In genomic region chr4:40283968-40284367, GRCh38 we compare ENCODE assay signal across 9 cellular contexts. TPM values are rescaled to one million over a fixed set of nuclear protein-coding genes. Genes with fewer than 3 reads are reported as not detected.
A peak's percentile ranks its signal among the peaks of the same experiment; 100 is the strongest.
DNase-seq lines count a peak whose midpoint lies in the region; ATAC-seq and TF ChIP-seq lines count a peak whose summit lies in the region.
"Had no signal": no experiment of that assay in that cellular context is flagged by ENCODE, and none has a peak within 500 bp of the region (broad histone marks: within the 10 kb centered on the region; RNA-seq: fewer than 3 reads in every experiment).

No MANE protein-coding gene starts in this region.

- peaks cover 51% of the 10 kb centered on the region for H3K4me1 ChIP-seq in CD8-positive, alpha-beta T cell (ENCODE audit: insufficient read depth, low read length)
- H3K4me1 ChIP-seq in SK-N-SH (ENCODE audit: control insufficient read depth in 1 of 2, insufficient read depth in 2 of 2, low read depth in 1 of 2, low read length in 1 of 2): no peaks in the 10 kb centered on the region

- peaks cover 70% of the 10 kb centered on the region for H3K4me1 Mint-ChIP-seq in CD8-positive, alpha-beta T cell (ENCODE audit: low read depth)

- TF ChIP-seq RAD21 in SK-N-SH (IDR thresholded peaks at IDR 0.05; ENCODE audit: low read length): no peak

- no peaks in the 10 kb centered on the region for H3K27me3 ChIP-seq in CD8-positive, alpha-beta T cell (ENCODE audit: insufficient read depth, low read length)
- no peaks in the 10 kb centered on the region for H3K27me3 ChIP-seq in SK-N-SH (ENCODE audit: insufficient read depth)

- peak; percentile 53 to 94 (median 75) for DNase-seq in CD8-positive, alpha-beta T cell
- DNase-seq in RPMI7951 (ENCODE audit: low read depth) (peak; percentile 94), SKM-1 (lab: John Stamatoyannopoulos, UW; ENCODE audit: unreplicated experiment) (no peak), SK-N-SH (no peak)
- peak; percentile 51 for DNase-seq in activated gamma-delta T cell treated with anti-CD3 and anti-CD28 coated beads, Interleukin-2, amount 50 U/mL, for 16 hours (ENCODE audit: low read depth)
- peak; percentile 58 to 75 for DNase-seq in stimulated activated CD4-positive, alpha-beta T cell treated with anti-CD3 and anti-CD28 coated beads, Interleukin-12 subunit alpha, Interleukin-12 subunit beta, amount 100 ng/mL, for 24 hours (ENCODE audit: low read depth in 2 of 2)

- H3K79me2 ChIP-seq in SK-N-SH (ENCODE audit: insufficient read depth): no peaks in the 10 kb centered on the region

- no peaks in the 10 kb centered on the region for H3K36me3 ChIP-seq in CD8-positive, alpha-beta T cell (ENCODE audit: insufficient read depth, low read length)
- H3K36me3 ChIP-seq in SK-N-SH (replicated peaks in 1 of 2; ENCODE audit: control insufficient read depth in 1 of 2, insufficient read depth in 2 of 2, low read length in 1 of 2): no peaks in the 10 kb centered on the region

- no peak overlapping the region for H2AFZ ChIP-seq in SK-N-SH (ENCODE audit: low read depth)
- H2AFZ ChIP-seq: PC-9 had no signal

- TF ChIP-seq EP300 in SK-N-SH (IDR thresholded peaks at IDR 0.05; ENCODE audit: borderline replicate concordance in 1 of 2, low read depth in 1 of 2, low read length in 1 of 2): no peak

- no peaks in the 10 kb centered on the region for H3K9me2 ChIP-seq in SK-N-SH

- 88% methylated on average over 10 of the region's 10 CpGs for WGBS in SK-N-SH (ENCODE audit: low lambda C conversion rate)

- H3F3A ChIP-seq in SK-N-SH (replicated peaks; ENCODE audit: insufficient read depth): no peaks in the 10 kb centered on the region

- peak overlapping the region; percentile 62 for H3K4me3 Mint-ChIP-seq in CD8-positive, alpha-beta T cell

- H3K27ac ChIP-seq in CD8-positive, alpha-beta T cell (ENCODE audit: low read depth, low read length): peak overlapping the region; percentile 27
- H3K27ac ChIP-seq in SK-N-SH (ENCODE audit: low read depth in 2 of 2, low read length in 1 of 2): no peak overlapping the region
- H3K27ac ChIP-seq: PC-9 had no signal

- no peaks in the 10 kb centered on the region for H3K9me3 ChIP-seq in CD8-positive, alpha-beta T cell (ENCODE audit: low read length)
- H3K9me3 ChIP-seq in SK-N-SH: no peaks in the 10 kb centered on the region

- POLR2A ChIA-PET in CD8-positive, alpha-beta T cell (lab: Charles Lee): interaction anchor here (0.6 to 2.8 kb wide), 16 partner anchors 9 to 89 kb away, joined by 3 to 15 read pairs (median 4); no protein-coding TSS in a partner anchor
- POLR2A ChIA-PET in SK-N-SH (lab: Yijun Ruan, JAX): no interaction called here

- peak overlapping the region; percentile 97 for H3K27ac Mint-ChIP-seq in CD8-positive, alpha-beta T cell

- no peaks in the 10 kb centered on the region for H3K27me3 Mint-ChIP-seq in CD8-positive, alpha-beta T cell (ENCODE audit: low read depth)

- peak; percentile 93 for ATAC-seq in CD8-positive, alpha-beta T cell
- no peak for ATAC-seq in GM19452 (IDR thresholded peaks at IDR 0.05; ENCODE audit: unreplicated experiment)
- no peak for ATAC-seq in GM21529 (IDR thresholded peaks at IDR 0.05; ENCODE audit: unreplicated experiment)

- H4K20me1 ChIP-seq in SK-N-SH (ENCODE audit: insufficient read depth): no peaks in the 10 kb centered on the region

- H3K36me3 Mint-ChIP-seq in CD8-positive, alpha-beta T cell: no peaks in the 10 kb centered on the region

- TF ChIP-seq CTCF in CD8-positive, alpha-beta T cell (IDR thresholded peaks at IDR 0.05): peak; percentile 54
- no peak for TF ChIP-seq CTCF in SK-N-SH (IDR thresholded peaks at IDR 0.05)

- no peak overlapping the region for H3K9ac ChIP-seq in SK-N-SH

- H3K4me3 ChIP-seq in CD8-positive, alpha-beta T cell (ENCODE audit: low read depth, low read length): no peak overlapping the region
- no peak overlapping the region for H3K4me3 ChIP-seq in SK-N-SH (ENCODE audit: low read depth in 2 of 2, low read length in 1 of 2)
- H3K4me3 ChIP-seq: PC-9 had no signal

- intact Hi-C loops in CD8-positive, alpha-beta T cell (cut with DNase I, micrococcal nuclease): loop anchor here (1.0 to 10.0 kb wide), 4 partner anchors 17 to 1619 kb away; partner anchors contain the start of gene KLF3 (in 1 of the 2)

- peaks cover 3% of the 10 kb centered on the region for H3K9me3 Mint-ChIP-seq in CD8-positive, alpha-beta T cell

- H3K4me2 ChIP-seq in SK-N-SH: no peak overlapping the region
- H3K4me2 ChIP-seq: PC-9 had no signal

- CTCF ChIA-PET in CD8-positive, alpha-beta T cell (lab: Charles Lee): interaction anchor here (0.7 to 3.9 kb wide), 20 partner anchors 9 to 92 kb away, joined by 3 to 32 read pairs (median 4); partner anchors contain the start of gene RHOH
- CTCF ChIA-PET in SK-N-SH (lab: Yijun Ruan, JAX): no interaction called here

TF ChIP-seq in SK-N-SH, 30 proteins besides CTCF, POLR2A, EP300 and RAD21:
- TF ChIP-seq RXRA (IDR thresholded peaks at IDR 0.05; ENCODE audit: borderline replicate concordance, low read depth): no peak
- no peak for TF ChIP-seq EZH2phosphoT487 (IDR thresholded peaks at IDR 0.05; ENCODE audit: borderline replicate concordance, low read depth)
- TF ChIP-seq YY1 (IDR thresholded peaks at IDR 0.05; ENCODE audit: low read depth): no peak
- no peak for TF ChIP-seq FOXM1 (IDR thresholded peaks at IDR 0.05; ENCODE audit: low read depth)
- TF ChIP-seq NRF1 (IDR thresholded peaks at IDR 0.05; ENCODE audit: low read depth, low read length): no peak
- TF ChIP-seq SMC3 (IDR thresholded peaks at IDR 0.05; ENCODE audit: low read depth, low read length): no peak
- TF ChIP-seq MEF2A (IDR thresholded peaks at IDR 0.05; ENCODE audit: borderline replicate concordance, low read depth): no peak
- TF ChIP-seq JUND (IDR thresholded peaks at IDR 0.05): no peak

RNA-seq across cellular contexts. Expression of gene CHRNA9, which starts 51.2 kb away (rescaled TPM):
- under 1 TPM; 0.14 to 0.58 TPM for total RNA-seq in CD8-positive, alpha-beta T cell
- total RNA-seq in RPMI7951 (2014; rRNA removed; shearing (Covaris generic)): 0.48 and 0.59 TPM in 2 replicates
- 0.05 and 0.26 TPM in 2 replicates for polyA plus RNA-seq in SK-N-SH (2012; rRNA removed)
- 0.14 and 0.15 TPM in 2 replicates for polyA plus RNA-seq in SK-N-SH (2012; cell fraction: cytosol; rRNA removed)
- polyA plus RNA-seq in SK-N-SH (2012; cell fraction: nucleus; rRNA removed): 0.05 and 0.07 TPM in 2 replicates
- total RNA-seq: PC-9 had no signal

Comparison
In these comparisons a context has a peak if more than half of its experiments do, and no peak if none do; other contexts are left out.
1. DNase-seq: peak in CD8-positive, alpha-beta T cell (7 of 7), RPMI7951 (single experiment), activated gamma-delta T cell treated with anti-CD3 and anti-CD28 coated beads, Interleukin-2, amount 50 U/mL, for 16 hours (single experiment) and stimulated activated CD4-positive, alpha-beta T cell treated with anti-CD3 and anti-CD28 coated beads, Interleukin-12 subunit alpha, Interleukin-12 subunit beta, amount 100 ng/mL, for 24 hours (2 of 2); none in SKM-1 (single experiment) and SK-N-SH (single experiment).